8 cellular contexts compared by ENCODE assay signal in genomic region chr7:30159698-30160143, GRCh38. TPM values are rescaled to one million over a fixed set of nuclear protein-coding genes. Genes with fewer than 3 reads are reported as not detected.
DNase-seq lines count a peak whose midpoint lies in the region; ATAC-seq and TF ChIP-seq lines count a peak whose summit lies in the region.

No MANE protein-coding gene starts in this region.

- H3K27me3 ChIP-seq in cardiac muscle cell, result no peaks in the 10 kb centered on the region
- H3K27me3 ChIP-seq in stomach smooth muscle (ENCODE audit: control insufficient read depth in 1 of 2, insufficient read depth in 2 of 2, low read length in 2 of 2), result no peaks in the 10 kb centered on the region

- H3K4me3 ChIP-seq in cardiac muscle cell (no peak overlapping the region), stomach smooth muscle (ENCODE audit: low read length in 2 of 2) (no peak overlapping the region)

- H3K9ac ChIP-seq in stomach smooth muscle (ENCODE audit: low read length in 2 of 2), result peak overlapping the region in 1 of 2 donors; percentile 21

- H3K4me1 ChIP-seq in cardiac muscle cell (ENCODE audit: low read depth), result peaks cover 37% of the 10 kb centered on the region
- peaks cover 17% of the 10 kb centered on the region for H3K4me1 ChIP-seq in stomach smooth muscle (ENCODE audit: control insufficient read depth, insufficient read depth, low read length)

- TF ChIP-seq CTCF in cardiac muscle cell (IDR thresholded peaks at IDR 0.05; ENCODE audit: low read depth, low read length), result peak; percentile 29

- ATAC-seq in HG03354 (IDR thresholded peaks at IDR 0.05; ENCODE audit: poor library complexity, severe bottlenecking, unreplicated experiment), result peak; percentile 22

- H3K9me3 ChIP-seq in cardiac muscle cell (ENCODE audit: low read depth) (no peaks in the 10 kb centered on the region), stomach smooth muscle (ENCODE audit: control insufficient read depth in 2 of 2, low read length in 2 of 2) (no peaks in the 10 kb centered on the region)

- no peaks in the 10 kb centered on the region for H3K36me3 ChIP-seq in cardiac muscle cell
- H3K36me3 ChIP-seq in stomach smooth muscle (ENCODE audit: control insufficient read depth in 2 of 2, insufficient read depth in 2 of 2, low read length in 2 of 2), result peaks cover 6 to 8% of the 10 kb centered on the region in 2 donors

- peak; percentile 36 for DNase-seq in NCI-H146 (lab: John Stamatoyannopoulos, UW)
- DNase-seq in NCI-H146 treated with DMSO at 0.1 percent for 48 hours (lab: John Stamatoyannopoulos, UW; ENCODE audit: unreplicated experiment), result no peak
- peak; percentile 60 for DNase-seq in SW480 (ENCODE audit: low spot score)
- peak; percentile 30 to 46 for DNase-seq in cardiac muscle cell (ENCODE audit: low read depth in 1 of 2, low spot score in 1 of 2)
- DNase-seq in NCI-H446 treated with DMSO at 0.1 percent for 48 hours (lab: John Stamatoyannopoulos, UW), result no peak
- no peak for DNase-seq in 8988T

- H3K27ac ChIP-seq in cardiac muscle cell (no peak overlapping the region), stomach smooth muscle (ENCODE audit: low read length) (peak overlapping the region; percentile 18)

RNA-seq across cellular contexts. Expression of gene MTURN, which starts 24.9 kb away (rescaled TPM):
- total RNA-seq in cardiac muscle cell, result 16.5 and 39.3 TPM in 2 replicates
- polyA plus RNA-seq in cardiac muscle cell, result 11.2 and 26.3 TPM in 2 replicates

Comparison
In these comparisons a context has a peak if more than half of its experiments do, and no peak if none do; other contexts are left out.
1. DNase-seq: peak in NCI-H146 (single experiment), SW480 (single experiment) and cardiac muscle cell (2 of 2); none in NCI-H146 treated with DMSO at 0.1 percent for 48 hours (single experiment), NCI-H446 treated with DMSO at 0.1 percent for 48 hours (single experiment) and 8988T (single experiment).